ENCODE assay signal across 1 cellular context in genomic region chr19:10295847-10296591, GRCh38.
TF ChIP-seq lines count a peak whose summit lies in the region.

No MANE protein-coding gene starts in this region.

TF ChIP-seq in HepG2, 621 proteins besides CTCF, POLR2A, EP300 and RAD21 (continued from another document and continues in another):
- TF ChIP-seq ZFP91 (CRISPR knock-in tag; IDR thresholded peaks at IDR 0.05; ENCODE audit: borderline replicate concordance) = no peak
- TF ChIP-seq CBX5 (CRISPR knock-in tag; IDR thresholded peaks at IDR 0.05; ENCODE audit: borderline replicate concordance) = no peak
- TF ChIP-seq ZNF652 (CRISPR knock-in tag; IDR thresholded peaks at IDR 0.05; ENCODE audit: borderline replicate concordance, low read depth) = no peak
- no peak for TF ChIP-seq ZFAT (CRISPR knock-in tag; conservative IDR thresholded peaks at IDR 0.05)
- TF ChIP-seq ZNF598 (CRISPR knock-in tag; IDR thresholded peaks at IDR 0.05; ENCODE audit: borderline replicate concordance) = no peak
- TF ChIP-seq ZNF207 (IDR thresholded peaks at IDR 0.05; ENCODE audit: borderline replicate concordance) = no peak
- TF ChIP-seq CENPT (CRISPR knock-in tag; IDR thresholded peaks at IDR 0.05; ENCODE audit: low read depth) = no peak
- no peak for TF ChIP-seq ZNF770 (CRISPR knock-in tag; IDR thresholded peaks at IDR 0.05)
- TF ChIP-seq USF2 (IDR thresholded peaks at IDR 0.05; ENCODE audit: low read depth, low read length) = no peak
- no peak for TF ChIP-seq USF2 (CRISPR knock-in tag; IDR thresholded peaks at IDR 0.05; ENCODE audit: borderline replicate concordance)
- TF ChIP-seq ZC3H13 (CRISPR knock-in tag; IDR thresholded peaks at IDR 0.05) = peak; percentile 67; the same call in 1 of the 2 replicates
- no peak for TF ChIP-seq DZIP1 (CRISPR knock-in tag; IDR thresholded peaks at IDR 0.05)
- TF ChIP-seq ZNF891 (CRISPR knock-in tag; IDR thresholded peaks at IDR 0.05) = no peak
- no peak for TF ChIP-seq AHR (CRISPR knock-in tag; IDR thresholded peaks at IDR 0.05)
- TF ChIP-seq ZGPAT (CRISPR knock-in tag; IDR thresholded peaks at IDR 0.05) = no peak
- TF ChIP-seq ZNF850 (CRISPR knock-in tag; conservative IDR thresholded peaks at IDR 0.05) = no peak
- no peak for TF ChIP-seq CC2D1A (CRISPR knock-in tag; IDR thresholded peaks at IDR 0.05)
- no peak for TF ChIP-seq TERF1 (CRISPR knock-in tag; IDR thresholded peaks at IDR 0.05)
- no peak for TF ChIP-seq ZMAT3 (CRISPR knock-in tag; conservative IDR thresholded peaks at IDR 0.05)
- no peak for TF ChIP-seq NR1H2 (CRISPR knock-in tag; IDR thresholded peaks at IDR 0.05; ENCODE audit: borderline replicate concordance, low read depth)
- no peak for TF ChIP-seq ZNF264 (CRISPR knock-in tag; IDR thresholded peaks at IDR 0.05)
- no peak for TF ChIP-seq ZSCAN29 (CRISPR knock-in tag; conservative IDR thresholded peaks at IDR 0.05)
- peak; percentile 80 for TF ChIP-seq MEIS2 (CRISPR knock-in tag; IDR thresholded peaks at IDR 0.05)
- TF ChIP-seq KDM5A (IDR thresholded peaks at IDR 0.05; ENCODE audit: borderline replicate concordance, low read length) = no peak
- TF ChIP-seq BRD4 (CRISPR knock-in tag; IDR thresholded peaks at IDR 0.05) = no peak
- TF ChIP-seq HIC2 (CRISPR knock-in tag; IDR thresholded peaks at IDR 0.05; ENCODE audit: low read depth) = no peak
- TF ChIP-seq ZNF749 (CRISPR knock-in tag; IDR thresholded peaks at IDR 0.05; ENCODE audit: borderline replicate concordance) = 0 out of 2 replicates have a peak, but pooled peaks have one; percentile 76
- TF ChIP-seq ZMYM4 (CRISPR knock-in tag; IDR thresholded peaks at IDR 0.05) = peak; percentile 17; the same call in 1 of the 2 replicates
- TF ChIP-seq ZFP90 (CRISPR knock-in tag; IDR thresholded peaks at IDR 0.05; ENCODE audit: borderline replicate concordance) = no peak
- TF ChIP-seq ZNF180 (CRISPR knock-in tag; IDR thresholded peaks at IDR 0.05; ENCODE audit: borderline replicate concordance, low read depth) = no peak
- TF ChIP-seq GATAD2A (CRISPR knock-in tag; IDR thresholded peaks at IDR 0.05) = no peak
- peak; percentile 46; the same call in 1 of the 2 replicates for TF ChIP-seq TMF1 (CRISPR knock-in tag; IDR thresholded peaks at IDR 0.05; ENCODE audit: low read depth)
- no peak for TF ChIP-seq ZBTB34 (CRISPR knock-in tag; IDR thresholded peaks at IDR 0.05)
- TF ChIP-seq KLF16 (CRISPR knock-in tag; IDR thresholded peaks at IDR 0.05) = no peak
- TF ChIP-seq RNF2 (conservative IDR thresholded peaks at IDR 0.05; ENCODE audit: low read depth) = peak; percentile 90
- no peak for TF ChIP-seq ZNF326 (CRISPR knock-in tag; IDR thresholded peaks at IDR 0.05; ENCODE audit: borderline replicate concordance)
- TF ChIP-seq KDM2A (CRISPR knock-in tag; IDR thresholded peaks at IDR 0.05; ENCODE audit: borderline replicate concordance, low read depth) = no peak
- TF ChIP-seq ZNF230 (CRISPR knock-in tag; IDR thresholded peaks at IDR 0.05) = no peak
- TF ChIP-seq MAZ (IDR thresholded peaks at IDR 0.05; ENCODE audit: borderline replicate concordance, low read depth, low read length) = no peak
- 0 out of 2 replicates have a peak, but pooled peaks have one; percentile 45 for TF ChIP-seq MAZ (CRISPR knock-in tag; IDR thresholded peaks at IDR 0.05; ENCODE audit: low read depth)
- 0 out of 2 replicates have a peak, but pooled peaks have one; percentile 30 for TF ChIP-seq ZNF766 (CRISPR knock-in tag; IDR thresholded peaks at IDR 0.05; ENCODE audit: borderline replicate concordance)
- TF ChIP-seq FOXJ3 (CRISPR knock-in tag; IDR thresholded peaks at IDR 0.05; ENCODE audit: borderline replicate concordance) = no peak
- no peak for TF ChIP-seq ZNF337 (CRISPR knock-in tag; IDR thresholded peaks at IDR 0.05; ENCODE audit: borderline replicate concordance, low read depth)
- TF ChIP-seq MBD4 (IDR thresholded peaks at IDR 0.05; ENCODE audit: borderline replicate concordance, low read length) = no peak
- no peak for TF ChIP-seq ZNF569 (CRISPR knock-in tag; IDR thresholded peaks at IDR 0.05; ENCODE audit: borderline replicate concordance)
- peak; percentile 64; the same call in 1 of the 2 replicates for TF ChIP-seq ZFY (CRISPR knock-in tag; IDR thresholded peaks at IDR 0.05)
- TF ChIP-seq ELF1 (CRISPR knock-in tag; IDR thresholded peaks at IDR 0.05) = no peak
- TF ChIP-seq NCOA5 (CRISPR knock-in tag; IDR thresholded peaks at IDR 0.05) = no peak
- TF ChIP-seq BCL3 (CRISPR knock-in tag; IDR thresholded peaks at IDR 0.05) = 0 out of 2 replicates have a peak, but pooled peaks have one; percentile 41
- TF ChIP-seq CREB3 (CRISPR knock-in tag; IDR thresholded peaks at IDR 0.05) = no peak
- TF ChIP-seq PTBP1 (IDR thresholded peaks at IDR 0.05; ENCODE audit: low read depth, low read length, poor library complexity, severe bottlenecking) = no peak
- TF ChIP-seq ZNF333 (CRISPR knock-in tag; IDR thresholded peaks at IDR 0.05; ENCODE audit: borderline replicate concordance) = no peak
- no peak for TF ChIP-seq EZH2 (conservative IDR thresholded peaks at IDR 0.05; ENCODE audit: low read depth, low read length)
- no peak for TF ChIP-seq ZNF615 (CRISPR knock-in tag; IDR thresholded peaks at IDR 0.05; ENCODE audit: borderline replicate concordance)
- no peak for TF ChIP-seq ZNF792 (CRISPR knock-in tag; IDR thresholded peaks at IDR 0.05)
